1 cellular context compared by ENCODE assay signal in the genomic region with DNA sequence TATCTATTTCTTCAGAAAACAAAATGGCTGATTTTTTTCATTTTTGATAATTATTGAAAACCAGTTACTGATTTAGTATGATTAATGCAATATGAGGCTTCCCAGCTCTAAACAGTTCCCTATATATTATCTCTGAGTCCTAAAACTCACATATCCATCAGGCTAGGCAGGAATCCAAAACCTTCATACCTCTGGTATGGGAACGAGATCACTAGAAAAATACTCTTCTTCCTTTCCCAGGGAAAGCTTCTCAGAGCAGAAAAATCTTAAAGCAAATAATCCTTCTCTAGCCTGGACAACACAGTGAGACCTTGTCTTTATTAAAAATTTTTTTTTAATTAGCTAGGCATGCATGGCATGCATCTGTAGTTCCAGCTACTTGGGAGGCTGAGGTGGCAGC.
TF ChIP-seq lines count a peak whose summit lies in the region.

No MANE protein-coding gene starts in this region.

TF ChIP-seq in SK-N-SH treated with all-trans-retinoic acid at 6 μM for 48 hours, 23 proteins besides CTCF, POLR2A, EP300 and RAD21 (continued from another document):
- TF ChIP-seq, protein P1, sequence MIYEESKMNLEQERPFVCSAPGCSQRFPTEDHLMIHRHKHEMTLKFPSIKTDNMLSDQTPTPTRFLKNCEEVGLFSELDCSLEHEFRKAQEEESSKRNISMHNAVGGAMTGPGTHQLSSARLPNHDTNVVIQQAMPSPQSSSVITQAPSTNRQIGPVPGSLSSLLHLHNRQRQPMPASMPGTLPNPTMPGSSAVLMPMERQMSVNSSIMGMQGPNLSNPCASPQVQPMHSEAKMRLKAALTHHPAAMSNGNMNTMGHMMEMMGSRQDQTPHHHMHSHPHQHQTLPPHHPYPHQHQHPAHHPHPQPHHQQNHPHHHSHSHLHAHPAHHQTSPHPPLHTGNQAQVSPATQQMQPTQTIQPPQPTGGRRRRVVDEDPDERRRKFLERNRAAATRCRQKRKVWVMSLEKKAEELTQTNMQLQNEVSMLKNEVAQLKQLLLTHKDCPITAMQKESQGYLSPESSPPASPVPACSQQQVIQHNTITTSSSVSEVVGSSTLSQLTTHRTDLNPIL (CRISPR knock-in tag; IDR thresholded peaks at IDR 0.05; ENCODE audit: low read depth), result no peak
- TF ChIP-seq ZNF565 (CRISPR knock-in tag; conservative IDR thresholded peaks at IDR 0.05; ENCODE audit: low read depth) (no peak), CSDC2 (CRISPR knock-in tag; IDR thresholded peaks at IDR 0.05) (no peak), TOX (CRISPR knock-in tag; IDR thresholded peaks at IDR 0.05; ENCODE audit: borderline replicate concordance) (no peak)
TF ChIP-seq in SK-N-SH treated with all-trans-retinoic acid at 6 μM for 48 hours: peak in this region for 0.
